ENCODE assay signal across 8 cellular contexts in genomic region chr20:5100684-5101347, GRCh38. TPM values are rescaled to one million over a fixed set of nuclear protein-coding genes. Genes with fewer than 3 reads are reported as not detected.
A peak's percentile ranks its signal among the peaks of the same experiment; 100 is the strongest.
DNase-seq lines count a peak whose midpoint lies in the region; ATAC-seq and TF ChIP-seq lines count a peak whose summit lies in the region.

No MANE protein-coding gene starts in this region.

- H3K27ac Mint-ChIP-seq in neural crest cell (ENCODE audit: unreplicated experiment) = no peak overlapping the region

- peak; percentile 77 to 96 (median 84) for TF ChIP-seq CTCF in Peyer's patch (IDR thresholded peaks at IDR 0.05)
- peak; percentile 84 for TF ChIP-seq CTCF in fibroblast of mammary gland (conservative IDR thresholded peaks at IDR 0.05; ENCODE audit: control insufficient read depth, insufficient read depth, low read depth, low read length)
- TF ChIP-seq CTCF in neural crest cell (conservative IDR thresholded peaks at IDR 0.05) = peak; percentile 94

- ATAC-seq in activated T-cell treated with anti-CD3 and anti-CD28 coated beads, Interleukin-2, amount 50 U/mL, for 4 hours = peak; percentile 69 to 80
- no peak for ATAC-seq in HG02970 (IDR thresholded peaks at IDR 0.05; ENCODE audit: low FRiP score, unreplicated experiment)

- no peaks in the 10 kb centered on the region for H3K9me3 ChIP-seq in Peyer's patch

- H3K4me1 Mint-ChIP-seq in activated T-cell treated with anti-CD3 and anti-CD28 coated beads, Interleukin-2, amount 50 U/mL, for 4 hours (ENCODE audit: low read depth) = peaks cover 18% of the 10 kb centered on the region
- no peaks in the 10 kb centered on the region for H3K4me1 Mint-ChIP-seq in neural crest cell

- H3K4me3 Mint-ChIP-seq in activated T-cell treated with anti-CD3 and anti-CD28 coated beads, Interleukin-2, amount 50 U/mL, for 4 hours = no peak overlapping the region
- no peak overlapping the region for H3K4me3 Mint-ChIP-seq in neural crest cell

- H3K4me3 ChIP-seq in Peyer's patch = no peak overlapping the region
- no peak overlapping the region for H3K4me3 ChIP-seq in fibroblast of mammary gland (ENCODE audit: control insufficient read depth, low read depth, low read length)

- no peak overlapping the region for H3K27ac ChIP-seq in Peyer's patch

- TF ChIP-seq POLR2A in Peyer's patch (IDR thresholded peaks at IDR 0.05) = no peak

- no peaks in the 10 kb centered on the region for H3K9me3 Mint-ChIP-seq in activated T-cell treated with anti-CD3 and anti-CD28 coated beads, Interleukin-2, amount 50 U/mL, for 4 hours
- no peaks in the 10 kb centered on the region for H3K9me3 Mint-ChIP-seq in neural crest cell

- peaks cover 0 to 68% (median 0%) of the 10 kb centered on the region in 3 donors for H3K36me3 ChIP-seq in Peyer's patch

- no peaks in the 10 kb centered on the region for H3K27me3 Mint-ChIP-seq in activated T-cell treated with anti-CD3 and anti-CD28 coated beads, Interleukin-2, amount 50 U/mL, for 4 hours (ENCODE audit: low read depth)
- no peaks in the 10 kb centered on the region for H3K27me3 Mint-ChIP-seq in neural crest cell (ENCODE audit: low read depth)

- no peaks in the 10 kb centered on the region for H3K27me3 ChIP-seq in Peyer's patch

- H3K4me1 ChIP-seq in Peyer's patch = no peaks in the 10 kb centered on the region

- H3K36me3 Mint-ChIP-seq in activated T-cell treated with anti-CD3 and anti-CD28 coated beads, Interleukin-2, amount 50 U/mL, for 4 hours (ENCODE audit: insufficient read depth) = peaks cover 40% of the 10 kb centered on the region
- peaks cover 25% of the 10 kb centered on the region for H3K36me3 Mint-ChIP-seq in neural crest cell (ENCODE audit: low read depth)

- peak; percentile 35 for DNase-seq in GM04504 (ENCODE audit: low read depth)
- peak; percentile 70 for DNase-seq in HuH-7 (ENCODE audit: low spot score)
- peak; percentile 77 to 92 (median 78) for DNase-seq in Peyer's patch
- DNase-seq in activated T-cell treated with anti-CD3 and anti-CD28 coated beads, Interleukin-2, amount 50 U/mL, for 4 hours = peak; percentile 78
- DNase-seq in fibroblast of mammary gland (ENCODE audit: low read depth) = peak; percentile 69
- DNase-seq in neural crest cell (ENCODE audit: low read depth, low spot score) = peak; percentile 70
- peak; percentile 36 for DNase-seq in stromal cell of bone marrow (ENCODE audit: low read depth)

RNA-seq across cellular contexts. Expression of gene TMEM230, which starts 12.1 kb away (rescaled TPM):
- total RNA-seq in Peyer's patch (10 to 100 TPM; 46.5 to 90.8 (median 62.9) TPM), neural crest cell (74.8 and 76.8 TPM in 2 replicates)
- 10 to 100 TPM; 54.0 to 63.6 (median 59.7) TPM for total RNA-seq in activated T-cell treated with anti-CD3 and anti-CD28 coated beads, Interleukin-2, amount 50 U/mL, for 4 hours

RNA-seq across cellular contexts. Expression of gene PCNA, which starts 18.9 kb away (rescaled TPM):
- total RNA-seq in Peyer's patch = 100 to 1,000 TPM in 1 of 4 donors, 10 to 100 TPM in 3; 23.3 to 103 (median 46.0) TPM
- total RNA-seq in activated T-cell treated with anti-CD3 and anti-CD28 coated beads, Interleukin-2, amount 50 U/mL, for 4 hours = 100 to 1,000 TPM; 368 to 469 (median 411) TPM
- 314 and 316 TPM in 2 replicates for total RNA-seq in neural crest cell

RNA-seq across cellular contexts. Expression of gene CDS2, which starts 26.0 kb away (rescaled TPM):
- total RNA-seq in Peyer's patch (10 to 100 TPM; 18.2 to 24.6 (median 22.2) TPM), neural crest cell (55.7 and 56.3 TPM in 2 replicates)
- 10 to 100 TPM; 31.3 to 37.6 (median 35.3) TPM for total RNA-seq in activated T-cell treated with anti-CD3 and anti-CD28 coated beads, Interleukin-2, amount 50 U/mL, for 4 hours
